8 cellular contexts compared by ENCODE assay signal in the genomic region with DNA sequence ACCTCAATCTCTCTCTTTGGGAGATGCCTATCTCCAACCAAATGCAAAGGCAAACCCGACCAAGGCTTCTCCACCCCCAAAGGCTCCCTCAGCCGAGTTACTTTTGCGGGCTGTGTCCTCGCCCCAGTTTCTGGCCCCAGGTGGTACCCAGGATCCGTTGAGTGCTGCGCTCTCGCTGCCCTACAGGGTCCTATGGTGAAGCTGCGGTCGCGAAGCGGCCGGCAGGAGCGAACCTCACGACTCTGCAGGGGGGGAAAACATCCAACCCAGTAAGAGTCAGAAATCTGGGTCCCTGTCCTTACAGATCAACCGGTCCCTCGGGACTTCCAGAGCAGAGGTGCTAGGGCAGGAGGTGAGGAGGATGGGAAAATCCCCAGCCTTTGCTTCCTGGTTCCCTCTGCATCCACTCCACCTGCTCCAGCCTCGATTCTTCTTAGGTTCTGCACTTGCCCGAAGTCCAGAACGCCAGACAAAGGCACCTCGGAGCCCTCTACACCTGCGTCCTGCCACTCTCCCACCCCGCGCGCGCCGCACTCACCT. TPM values are rescaled to one million over a fixed set of nuclear protein-coding genes. Genes with fewer than 3 reads are reported as not detected.
DNase-seq lines count a peak whose midpoint lies in the region; ATAC-seq and TF ChIP-seq lines count a peak whose summit lies in the region.

No MANE protein-coding gene starts in this region.

- H3K36me3 Mint-ChIP-seq in activated T-cell treated with anti-CD3 and anti-CD28 coated beads, Interleukin-2, amount 50 U/mL, for 72 hours (ENCODE audit: insufficient read depth in 2 of 2): no peaks in the 10 kb centered on the region
- H3K36me3 Mint-ChIP-seq in stimulated activated naive B cell treated with anti-CD40 and anti-IgM and Interleukin-4, amounts not matched to agents 10 μg/mL and 1 μg/mL and 100 μg/mL, for 72 hours: peaks cover 7 to 8% of the 10 kb centered on the region in 2 donors

- H3K27ac Mint-ChIP-seq in activated T-cell treated with anti-CD3 and anti-CD28 coated beads, Interleukin-2, amount 50 U/mL, for 72 hours: no peak overlapping the region
- peak overlapping the region; percentile 84 for H3K27ac Mint-ChIP-seq in stimulated activated naive B cell treated with anti-CD40 and anti-IgM and Interleukin-4, amounts not matched to agents 10 μg/mL and 1 μg/mL and 100 μg/mL, for 72 hours

- H3K27me3 ChIP-seq in iPS DF 6.9 (ENCODE audit: control insufficient read depth, insufficient read depth, low read length): peaks cover 24% of the 10 kb centered on the region

- no CpG with 5 or more reads among the region's 26 CpGs for WGBS in iPS DF 6.9 (ENCODE audit: insufficient coverage, insufficient read length)

- no peaks in the 10 kb centered on the region for H3K9me3 ChIP-seq in iPS DF 6.9 (ENCODE audit: control insufficient read depth, insufficient read depth, low read length)

- no peak overlapping the region for H3K27ac ChIP-seq in iPS DF 6.9 (ENCODE audit: low read length)

- H3K9me3 Mint-ChIP-seq in activated T-cell treated with anti-CD3 and anti-CD28 coated beads, Interleukin-2, amount 50 U/mL, for 72 hours: no peaks in the 10 kb centered on the region
- no peaks in the 10 kb centered on the region for H3K9me3 Mint-ChIP-seq in stimulated activated naive B cell treated with anti-CD40 and anti-IgM and Interleukin-4, amounts not matched to agents 10 μg/mL and 1 μg/mL and 100 μg/mL, for 72 hours

- TF ChIP-seq CTCF in GM12865 (IDR thresholded peaks at IDR 0.05; ENCODE audit: insufficient read depth, low read depth, low read length, missing control alignments): no peak

- peaks cover 2% of the 10 kb centered on the region; the same call in 1 of the 2 replicates for H3K4me1 ChIP-seq in iPS DF 6.9 (ENCODE audit: control insufficient read depth, insufficient read depth, low read length)

- DNase-seq in GM12865 (ENCODE audit: low read depth) (peak; percentile 18), iPS DF 6.9 (ENCODE audit: low read depth, low spot score) (no peak), MV-4-11 (lab: John Stamatoyannopoulos, UW) (no peak), medulla oblongata (ENCODE audit: extremely low spot score) (no peak), RKO (ENCODE audit: low spot score) (no peak)
- DNase-seq in activated T-cell treated with anti-CD3 and anti-CD28 coated beads, Interleukin-2, amount 50 U/mL, for 72 hours: peak in 1 of 2 donors; percentile 2
- peak; percentile 5 for DNase-seq in stimulated activated naive B cell treated with anti-CD40 and anti-IgM and Interleukin-4, amounts not matched to agents 10 μg/mL and 1 μg/mL and 100 μg/mL, for 72 hours

- H3K4me3 ChIP-seq in GM12865 (ENCODE audit: low read depth, low read length): peak overlapping the region; percentile 65
- peak overlapping the region; percentile 50; the same call in 1 of the 2 replicates for H3K4me3 ChIP-seq in iPS DF 6.9 (ENCODE audit: low read length)

- H3K36me3 ChIP-seq in iPS DF 6.9 (ENCODE audit: control insufficient read depth, insufficient read depth, low read length): no peaks in the 10 kb centered on the region

- ATAC-seq in HG02642 (IDR thresholded peaks at IDR 0.05; ENCODE audit: poor library complexity, unreplicated experiment): peak; percentile 10
- ATAC-seq in activated T-cell treated with anti-CD3 and anti-CD28 coated beads, Interleukin-2, amount 50 U/mL, for 72 hours (replicated peaks in 1 of 2): peak in 1 of 2 donors; percentile 13
- ATAC-seq in stimulated activated naive B cell treated with anti-CD40 and anti-IgM and Interleukin-4, amounts not matched to agents 10 μg/mL and 1 μg/mL and 100 μg/mL, for 72 hours (replicated peaks): peak; percentile 22 to 29

- peak overlapping the region; percentile 75 to 81 for H3K4me3 Mint-ChIP-seq in activated T-cell treated with anti-CD3 and anti-CD28 coated beads, Interleukin-2, amount 50 U/mL, for 72 hours
- peak overlapping the region; percentile 94 to 99 for H3K4me3 Mint-ChIP-seq in stimulated activated naive B cell treated with anti-CD40 and anti-IgM and Interleukin-4, amounts not matched to agents 10 μg/mL and 1 μg/mL and 100 μg/mL, for 72 hours

- peaks cover 16% of the 10 kb centered on the region for H3K4me1 Mint-ChIP-seq in activated T-cell treated with anti-CD3 and anti-CD28 coated beads, Interleukin-2, amount 50 U/mL, for 72 hours (ENCODE audit: low read depth)
- peaks cover 32 to 65% of the 10 kb centered on the region in 2 donors for H3K4me1 Mint-ChIP-seq in stimulated activated naive B cell treated with anti-CD40 and anti-IgM and Interleukin-4, amounts not matched to agents 10 μg/mL and 1 μg/mL and 100 μg/mL, for 72 hours

- peaks cover 40% of the 10 kb centered on the region for H3K27me3 Mint-ChIP-seq in activated T-cell treated with anti-CD3 and anti-CD28 coated beads, Interleukin-2, amount 50 U/mL, for 72 hours (ENCODE audit: low read depth)
- no peaks in the 10 kb centered on the region for H3K27me3 Mint-ChIP-seq in stimulated activated naive B cell treated with anti-CD40 and anti-IgM and Interleukin-4, amounts not matched to agents 10 μg/mL and 1 μg/mL and 100 μg/mL, for 72 hours

RNA-seq across cellular contexts. Expression of gene HS3ST1, which starts 0.5 kb away (rescaled TPM):
- not detected for total RNA-seq in activated T-cell treated with anti-CD3 and anti-CD28 coated beads, Interleukin-2, amount 50 U/mL, for 72 hours

Comparison
In these comparisons a context has a peak if more than half of its experiments do, and no peak if none do; other contexts are left out.
1. DNase-seq: peak in GM12865 (single experiment) and stimulated activated naive B cell treated with anti-CD40 and anti-IgM and Interleukin-4, amounts not matched to agents 10 μg/mL and 1 μg/mL and 100 μg/mL, for 72 hours (single experiment); none in iPS DF 6.9 (single experiment), MV-4-11 (single experiment), medulla oblongata (single experiment) and RKO (single experiment).